In genomic region chr13:98869408-98870090, GRCh38 we compare ENCODE assay signal across 12 cellular contexts.
DNase-seq lines count a peak whose midpoint lies in the region; ATAC-seq and TF ChIP-seq lines count a peak whose summit lies in the region.
"Had no signal": no experiment of that assay in that cellular context is flagged by ENCODE, and none has a peak within 500 bp of the region (broad histone marks: within the 10 kb centered on the region; RNA-seq: fewer than 3 reads in every experiment).

No MANE protein-coding gene starts in this region.

- DNase-seq in AG09309 (ENCODE audit: low read depth) (no peak), WTC11 (ENCODE audit: low spot score) (no peak), left ventricle myocardium inferior (peak; percentile 28), NCI-H774 (lab: John Stamatoyannopoulos, UW) (no peak)
- DNase-seq in activated CD4-positive, alpha-beta T cell treated with anti-CD3 and anti-CD28 coated beads, Interleukin-2, amount 50 U/mL, for 48 hours, result no peak
- DNase-seq: Calu3, hypothalamus, NCI-H1105 treated with DMSO at 0.1 percent for 48 hours had no signal

- H3K36me3 ChIP-seq in left ventricle myocardium inferior, result peaks cover 75% of the 10 kb centered on the region

- no peak overlapping the region for H3K27ac Mint-ChIP-seq in WTC11

- H3K4me1 Mint-ChIP-seq in WTC11, result peaks cover 7% of the 10 kb centered on the region

- H3K27me3 Mint-ChIP-seq in WTC11 (ENCODE audit: low read depth), result no peaks in the 10 kb centered on the region

- peaks cover 10% of the 10 kb centered on the region for H3K9me3 ChIP-seq in left ventricle myocardium inferior (replicated peaks)

- no peaks in the 10 kb centered on the region for H3K27me3 ChIP-seq in left ventricle myocardium inferior (ENCODE audit: low read depth)
- H3K27me3 ChIP-seq: body of pancreas had no signal

- peaks cover 35% of the 10 kb centered on the region for H3K36me3 Mint-ChIP-seq in WTC11

- intact Hi-C loops in left ventricle myocardium inferior (cut with micrococcal nuclease), result no loop called here

- no peak overlapping the region for H3K4me3 Mint-ChIP-seq in WTC11

- H3K9me3 Mint-ChIP-seq in WTC11, result peaks cover 22% of the 10 kb centered on the region

- CTCF ChIA-PET in WTC11 (lab: Charles Lee), result interaction anchor here (0.7 to 1.5 kb wide), 5 partner anchors 17 to 164 kb away, joined by 3 to 5 read pairs (median 4); no protein-coding TSS in a partner anchor

- ATAC-seq in GM21717 (IDR thresholded peaks at IDR 0.05; ENCODE audit: unreplicated experiment), result peak; percentile 47
- no peak for ATAC-seq in WTC11
- no peak for ATAC-seq in HG03520 (IDR thresholded peaks at IDR 0.05; ENCODE audit: unreplicated experiment)
- ATAC-seq in GM21526 (IDR thresholded peaks at IDR 0.05; ENCODE audit: low FRiP score, unreplicated experiment), result no peak
- ATAC-seq: body of pancreas had no signal

- H3K4me3 ChIP-seq in AG09309 (ENCODE audit: control insufficient read depth, low read depth, low read length), result no peak overlapping the region
- H3K4me3 ChIP-seq in left ventricle myocardium inferior, result no peak overlapping the region
- H3K4me3 ChIP-seq: body of pancreas had no signal

- peak; percentile 12 for TF ChIP-seq CTCF in AG09309 (IDR thresholded peaks at IDR 0.05; ENCODE audit: control insufficient read depth, insufficient read depth, low read depth, low read length, missing control alignments)
- TF ChIP-seq CTCF in WTC11 (IDR thresholded peaks at IDR 0.05), result no peak
- peak; percentile 14 for TF ChIP-seq CTCF in left ventricle myocardium inferior (IDR thresholded peaks at IDR 0.05; ENCODE audit: borderline replicate concordance)

- POLR2A ChIA-PET in WTC11 (lab: Charles Lee), result no interaction called here

- H3K4me1 ChIP-seq in left ventricle myocardium inferior, result no peaks in the 10 kb centered on the region
- H3K4me1 ChIP-seq: body of pancreas had no signal

- H3K27ac ChIP-seq in left ventricle myocardium inferior (replicated peaks), result no peak overlapping the region
- H3K27ac ChIP-seq: body of pancreas had no signal

TF ChIP-seq in WTC11, 78 proteins besides CTCF, POLR2A, EP300 and RAD21:
- TF ChIP-seq E2F1 (CRISPR knock-in tag; IDR thresholded peaks at IDR 0.05) (no peak), GTF2I (CRISPR knock-in tag; conservative IDR thresholded peaks at IDR 0.05) (peak; percentile 96)
